ENCODE assay signal across 1 cellular context in the genomic region with DNA sequence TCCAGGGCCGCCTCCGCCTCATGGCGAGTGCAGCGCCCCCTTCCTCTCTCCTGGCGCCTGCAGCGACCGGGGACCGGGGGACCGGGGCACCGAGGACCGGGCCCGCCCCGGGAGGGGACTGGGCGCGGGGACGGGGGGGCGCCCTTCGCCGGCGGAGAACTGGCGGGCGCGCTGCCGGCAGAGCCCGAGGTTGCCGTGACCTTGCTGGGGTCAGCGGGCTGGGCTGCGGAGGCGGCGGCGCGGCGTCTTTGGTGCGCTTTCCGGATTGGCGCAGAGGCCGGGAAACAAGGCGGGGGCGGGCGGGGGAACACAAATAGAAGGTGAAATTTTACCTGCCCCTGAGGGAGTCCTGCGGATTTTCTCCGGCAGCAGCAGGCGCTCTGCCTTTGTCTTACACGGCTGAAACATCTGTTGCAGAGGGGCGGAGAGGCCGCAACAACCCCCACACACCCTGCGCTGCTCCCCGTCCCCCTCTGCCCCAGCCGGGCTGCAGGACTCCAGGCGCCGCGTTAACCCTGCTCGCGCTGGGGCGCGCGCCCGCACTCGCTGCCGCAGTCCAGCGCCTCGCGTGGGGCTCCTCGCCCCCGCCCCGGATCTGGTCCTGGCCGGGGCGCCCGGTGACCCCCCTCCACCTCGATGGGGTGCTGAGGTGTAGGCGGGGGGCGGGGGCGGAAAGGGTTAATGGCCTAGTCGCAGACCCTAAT.
TF ChIP-seq lines count a peak whose summit lies in the region.

No MANE protein-coding gene starts in this region.

TF ChIP-seq in WTC11, 78 proteins besides CTCF, POLR2A, EP300 and RAD21 (continued from another document):
- TF ChIP-seq CBFB (CRISPR knock-in tag; IDR thresholded peaks at IDR 0.05; ENCODE audit: low read depth), result no peak
- peak; percentile 72; the same call in 1 of the 2 replicates for TF ChIP-seq HMGXB4 (CRISPR knock-in tag; IDR thresholded peaks at IDR 0.05)
- TF ChIP-seq, protein P1, sequence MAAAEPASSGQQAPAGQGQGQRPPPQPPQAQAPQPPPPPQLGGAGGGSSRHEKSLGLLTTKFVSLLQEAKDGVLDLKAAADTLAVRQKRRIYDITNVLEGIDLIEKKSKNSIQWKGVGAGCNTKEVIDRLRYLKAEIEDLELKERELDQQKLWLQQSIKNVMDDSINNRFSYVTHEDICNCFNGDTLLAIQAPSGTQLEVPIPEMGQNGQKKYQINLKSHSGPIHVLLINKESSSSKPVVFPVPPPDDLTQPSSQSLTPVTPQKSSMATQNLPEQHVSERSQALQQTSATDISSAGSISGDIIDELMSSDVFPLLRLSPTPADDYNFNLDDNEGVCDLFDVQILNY (CRISPR knock-in tag; IDR thresholded peaks at IDR 0.05), result peak; percentile 20; the same call in 1 of the 2 replicates
- 0 out of 2 replicates have a peak, but pooled peaks have one; percentile 4 for TF ChIP-seq ESRRA (CRISPR knock-in tag; IDR thresholded peaks at IDR 0.05; ENCODE audit: borderline replicate concordance)
- TF ChIP-seq, protein P2, sequence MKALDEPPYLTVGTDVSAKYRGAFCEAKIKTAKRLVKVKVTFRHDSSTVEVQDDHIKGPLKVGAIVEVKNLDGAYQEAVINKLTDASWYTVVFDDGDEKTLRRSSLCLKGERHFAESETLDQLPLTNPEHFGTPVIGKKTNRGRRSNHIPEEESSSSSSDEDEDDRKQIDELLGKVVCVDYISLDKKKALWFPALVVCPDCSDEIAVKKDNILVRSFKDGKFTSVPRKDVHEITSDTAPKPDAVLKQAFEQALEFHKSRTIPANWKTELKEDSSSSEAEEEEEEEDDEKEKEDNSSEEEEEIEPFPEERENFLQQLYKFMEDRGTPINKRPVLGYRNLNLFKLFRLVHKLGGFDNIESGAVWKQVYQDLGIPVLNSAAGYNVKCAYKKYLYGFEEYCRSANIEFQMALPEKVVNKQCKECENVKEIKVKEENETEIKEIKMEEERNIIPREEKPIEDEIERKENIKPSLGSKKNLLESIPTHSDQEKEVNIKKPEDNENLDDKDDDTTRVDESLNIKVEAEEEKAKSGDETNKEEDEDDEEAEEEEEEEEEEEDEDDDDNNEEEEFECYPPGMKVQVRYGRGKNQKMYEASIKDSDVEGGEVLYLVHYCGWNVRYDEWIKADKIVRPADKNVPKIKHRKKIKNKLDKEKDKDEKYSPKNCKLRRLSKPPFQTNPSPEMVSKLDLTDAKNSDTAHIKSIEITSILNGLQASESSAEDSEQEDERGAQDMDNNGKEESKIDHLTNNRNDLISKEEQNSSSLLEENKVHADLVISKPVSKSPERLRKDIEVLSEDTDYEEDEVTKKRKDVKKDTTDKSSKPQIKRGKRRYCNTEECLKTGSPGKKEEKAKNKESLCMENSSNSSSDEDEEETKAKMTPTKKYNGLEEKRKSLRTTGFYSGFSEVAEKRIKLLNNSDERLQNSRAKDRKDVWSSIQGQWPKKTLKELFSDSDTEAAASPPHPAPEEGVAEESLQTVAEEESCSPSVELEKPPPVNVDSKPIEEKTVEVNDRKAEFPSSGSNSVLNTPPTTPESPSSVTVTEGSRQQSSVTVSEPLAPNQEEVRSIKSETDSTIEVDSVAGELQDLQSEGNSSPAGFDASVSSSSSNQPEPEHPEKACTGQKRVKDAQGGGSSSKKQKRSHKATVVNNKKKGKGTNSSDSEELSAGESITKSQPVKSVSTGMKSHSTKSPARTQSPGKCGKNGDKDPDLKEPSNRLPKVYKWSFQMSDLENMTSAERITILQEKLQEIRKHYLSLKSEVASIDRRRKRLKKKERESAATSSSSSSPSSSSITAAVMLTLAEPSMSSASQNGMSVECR (CRISPR knock-in tag; IDR thresholded peaks at IDR 0.05; ENCODE audit: borderline replicate concordance), result no peak
